In the genomic region with DNA sequence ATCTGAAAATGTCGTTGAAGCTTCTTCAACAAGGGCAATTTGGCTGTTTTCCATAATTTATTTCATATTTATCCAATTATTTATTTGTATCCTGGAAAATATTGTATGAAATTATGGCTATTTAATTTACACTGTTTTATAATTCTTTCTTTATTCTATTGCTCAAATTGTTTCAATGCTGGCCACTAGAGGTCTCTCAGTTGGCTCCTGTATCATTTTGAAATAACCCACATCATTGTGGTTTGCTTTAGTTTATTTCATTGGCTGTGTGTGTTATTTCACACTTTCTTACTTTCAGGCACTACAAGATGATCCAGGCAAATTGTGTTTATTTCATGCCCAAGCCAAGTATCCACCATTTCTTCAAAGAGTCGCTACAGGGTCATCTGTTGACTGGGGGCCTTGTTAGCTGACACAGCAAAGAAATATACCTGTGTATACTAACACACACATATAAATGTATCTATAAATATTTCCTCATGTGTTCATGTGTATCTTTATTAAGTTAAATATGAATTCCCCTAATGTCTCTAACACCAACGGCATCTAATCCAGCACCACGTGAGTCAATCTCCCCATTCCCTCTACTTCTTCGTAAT, we compare ENCODE assay signal across 10 cellular contexts.
DNase-seq lines count a peak whose midpoint lies in the region; ATAC-seq and TF ChIP-seq lines count a peak whose summit lies in the region.
"Had no signal": no experiment of that assay in that cellular context is flagged by ENCODE, and none has a peak within 500 bp of the region (broad histone marks: within the 10 kb centered on the region; RNA-seq: fewer than 3 reads in every experiment).

No MANE protein-coding gene starts in this region.

- TF ChIP-seq POLR2A in upper lobe of left lung (IDR thresholded peaks at IDR 0.05): no peak

- WGBS in upper lobe of left lung, 2 donors: 64 to 79% methylated on average over 5 of the region's 5 CpGs

- DNase-seq in cardiac muscle cell (ENCODE audit: low read depth in 1 of 2, low spot score in 1 of 2): peak in 1 of 2 donors; percentile 6
- DNase-seq in Right ventricle myocardium inferior (ENCODE audit: missing footprints): no peak
- no peak for DNase-seq in RWPE2 (ENCODE audit: low spot score)
- peak in 1 of 2 donors; percentile 9 for DNase-seq in foreskin fibroblast
- DNase-seq in upper lobe of left lung: no peak
- no peak for DNase-seq in UCSD-AML1 (lab: John Stamatoyannopoulos, UW; ENCODE audit: unreplicated experiment)
- DNase-seq in NCI-H446 treated with DMSO at 0.1 percent for 48 hours (lab: John Stamatoyannopoulos, UW): no peak
- DNase-seq in cortex of kidney (lab: John Stamatoyannopoulos, UW): no peak
- DNase-seq: CD4-positive, alpha-beta memory T cell; T-helper 2 cell had no signal

- TF ChIP-seq EP300 in upper lobe of left lung (IDR thresholded peaks at IDR 0.05): no peak

- H3K9me3 ChIP-seq in cardiac muscle cell (ENCODE audit: low read depth): no peaks in the 10 kb centered on the region
- H3K9me3 ChIP-seq in RWPE2 (ENCODE audit: severe bottlenecking): no peaks in the 10 kb centered on the region
- no peaks in the 10 kb centered on the region for H3K9me3 ChIP-seq in upper lobe of left lung

- H3K27ac ChIP-seq in cardiac muscle cell (no peak overlapping the region), RWPE2 (ENCODE audit: poor library complexity, severe bottlenecking) (no peak overlapping the region), upper lobe of left lung (no peak overlapping the region)

- no peak for ATAC-seq in Right ventricle myocardium inferior
- 0 out of 3 replicates have a peak, but pooled peaks have one; percentile 29 for ATAC-seq in RWPE2 (ENCODE audit: low read depth)
- no peak for ATAC-seq in upper lobe of left lung (ENCODE audit: low FRiP score in 2 of 2)

- no peak overlapping the region for H3K4me3 ChIP-seq in cardiac muscle cell
- no peak overlapping the region for H3K4me3 ChIP-seq in RWPE2 (ENCODE audit: severe bottlenecking)
- H3K4me3 ChIP-seq in foreskin fibroblast (ENCODE audit: low read depth in 1 of 2, low read length in 2 of 2): no peak overlapping the region
- H3K4me3 ChIP-seq in upper lobe of left lung: no peak overlapping the region

- H3K36me3 ChIP-seq in cardiac muscle cell (no peaks in the 10 kb centered on the region), RWPE2 (ENCODE audit: low read depth) (no peaks in the 10 kb centered on the region), upper lobe of left lung (no peaks in the 10 kb centered on the region)

- TF ChIP-seq CTCF in cardiac muscle cell (IDR thresholded peaks at IDR 0.05; ENCODE audit: low read depth, low read length) (peak; percentile 34), RWPE2 (IDR thresholded peaks at IDR 0.05; ENCODE audit: poor library complexity, severe bottlenecking) (peak; percentile 92), foreskin fibroblast (IDR thresholded peaks at IDR 0.05; ENCODE audit: low read depth, low read length) (peak; percentile 29), upper lobe of left lung (IDR thresholded peaks at IDR 0.05) (peak in 4 of 6 experiments; percentile 11 to 20 (median 13))

- intact Hi-C loops in Right ventricle myocardium inferior (cut with DNase I): loop anchor here (5.0 kb wide), 1 partner anchor 740 kb away; no protein-coding TSS in a partner anchor

- H3K27me3 ChIP-seq in cardiac muscle cell (no peaks in the 10 kb centered on the region), RWPE2 (ENCODE audit: insufficient read depth, poor library complexity, severe bottlenecking) (peaks cover 6% of the 10 kb centered on the region), upper lobe of left lung (no peaks in the 10 kb centered on the region)

- H3K4me1 ChIP-seq in cardiac muscle cell (ENCODE audit: low read depth) (no peaks in the 10 kb centered on the region), RWPE2 (ENCODE audit: insufficient read depth, poor library complexity, severe bottlenecking) (no peaks in the 10 kb centered on the region), upper lobe of left lung (no peaks in the 10 kb centered on the region)

Comparison
In these comparisons a context has a peak if more than half of its experiments do, and no peak if none do; other contexts are left out.
1. CTCF ChIP-seq: peak in every context shown above with its lines; median percentile 92 in RWPE2; 34 in cardiac muscle cell; 29 in foreskin fibroblast; 13 in upper lobe of left lung.